In genomic region chr14:40096968-40097367, GRCh38 we compare ENCODE assay signal across 27 cellular contexts.
"Had no signal": no experiment of that assay in that cellular context is flagged by ENCODE, and none has a peak within 500 bp of the region (broad histone marks: within the 10 kb centered on the region; RNA-seq: fewer than 3 reads in every experiment).

No MANE protein-coding gene starts in this region.

- H3K4me1 Mint-ChIP-seq: immature natural killer cell; naive B cell; natural killer cell; nephron progenitor cell; stimulated activated naive B cell treated with anti-CD40 and anti-IgM and Interleukin-4, amounts not matched to agents 10 μg/mL and 1 μg/mL and 100 μg/mL, for 72 hours had no signal

- DNase-seq: hypothalamus; immature natural killer cell; islet precursor cell; left ventricle myocardium inferior; mesendoderm; naive B cell; natural killer cell; nephron progenitor cell; ovary; stimulated activated CD4-positive, alpha-beta T cell treated with anti-CD3 and anti-CD28 coated beads, Interleukin-12 subunit alpha, Interleukin-12 subunit beta, amount 100 ng/mL, for 4 hours; stimulated activated CD4-positive, alpha-beta T cell treated with anti-CD3 and anti-CD28 coated beads, Interleukin-15, amount 100 ng/mL, for 24 hours; stimulated activated CD4-positive, alpha-beta T cell treated with anti-CD3 and anti-CD28 coated beads, Interleukin-2, amount 100 ng/mL, for 24 hours; stimulated activated CD4-positive, alpha-beta T cell treated with anti-CD3 and anti-CD28 coated beads, Interleukin-4, amount 100 ng/mL, for 1 hour; stimulated activated naive B cell treated with anti-CD40 and anti-IgM and Interleukin-4, amounts not matched to agents 10 μg/mL and 1 μg/mL and 100 μg/mL, for 72 hours; stimulated activated naive CD8-positive, alpha-beta T cell treated with anti-CD3 and anti-CD28 coated beads, Interleukin-15, Interleukin-2, amounts not matched to agents 100 U/mL and 50 U/mL, for 24 hours; stomach; testis; thyroid gland; transverse colon; upper lobe of left lung had no signal

- ATAC-seq: natural killer cell; sciatic nerve; stimulated activated naive B cell treated with anti-CD40 and anti-IgM and Interleukin-4, amounts not matched to agents 10 μg/mL and 1 μg/mL and 100 μg/mL, for 72 hours; stimulated activated naive CD8-positive, alpha-beta T cell treated with anti-CD3 and anti-CD28 coated beads, Interleukin-15, Interleukin-2, amounts not matched to agents 100 U/mL and 50 U/mL, for 24 hours had no signal

- H3K27ac Mint-ChIP-seq: immature natural killer cell; mesothelial cell of epicardium; naive B cell; natural killer cell; nephron progenitor cell; progenitor cell of endocrine pancreas; stimulated activated naive B cell treated with anti-CD40 and anti-IgM and Interleukin-4, amounts not matched to agents 10 μg/mL and 1 μg/mL and 100 μg/mL, for 72 hours had no signal

- H3K36me3 Mint-ChIP-seq: immature natural killer cell; mesothelial cell of epicardium; naive B cell; natural killer cell; stimulated activated naive B cell treated with anti-CD40 and anti-IgM and Interleukin-4, amounts not matched to agents 10 μg/mL and 1 μg/mL and 100 μg/mL, for 72 hours had no signal

- H3K27me3 Mint-ChIP-seq: naive B cell; progenitor cell of endocrine pancreas; stimulated activated naive B cell treated with anti-CD40 and anti-IgM and Interleukin-4, amounts not matched to agents 10 μg/mL and 1 μg/mL and 100 μg/mL, for 72 hours had no signal

- H3K9me3 Mint-ChIP-seq: mesothelial cell of epicardium, nephron progenitor cell had no signal

- H3K27me3 ChIP-seq: ovary, right atrium auricular region, stomach, testis, thyroid gland, transverse colon, upper lobe of left lung, vagina had no signal

- H3K27ac ChIP-seq: left ventricle myocardium inferior, ovary, right atrium auricular region, skin epidermis, stomach, testis, thyroid gland, transverse colon, upper lobe of left lung, vagina had no signal

- H3K9me3 ChIP-seq: left ventricle myocardium inferior, ovary, right atrium auricular region, testis, thyroid gland, vagina had no signal

- H3K36me3 ChIP-seq: left ventricle myocardium inferior, ovary, right atrium auricular region, stomach, thyroid gland, transverse colon, upper lobe of left lung, vagina had no signal

- H3K4me3 Mint-ChIP-seq: immature natural killer cell; mesothelial cell of epicardium; naive B cell; natural killer cell; nephron progenitor cell; stimulated activated naive B cell treated with anti-CD40 and anti-IgM and Interleukin-4, amounts not matched to agents 10 μg/mL and 1 μg/mL and 100 μg/mL, for 72 hours had no signal

- H3K4me1 ChIP-seq: left ventricle myocardium inferior, right atrium auricular region, stomach, testis, thyroid gland, transverse colon, upper lobe of left lung, vagina had no signal

- H3K4me3 ChIP-seq: left ventricle myocardium inferior, lung, ovary, right atrium auricular region, skin epidermis, stomach, testis, thyroid gland, transverse colon, upper lobe of left lung, vagina had no signal
